ENCODE assay signal across 8 cellular contexts in genomic region chr20:43914697-43915208, GRCh38. TPM values are rescaled to one million over a fixed set of nuclear protein-coding genes. Genes with fewer than 3 reads are reported as not detected.
DNase-seq lines count a peak whose midpoint lies in the region; ATAC-seq and TF ChIP-seq lines count a peak whose summit lies in the region.

Gene TOX2, plus strand, starts transcription at chr20:43914852. Its CDS starts 40 bp downstream, at chr20:43914892.

- H3K4me3 Mint-ChIP-seq in WTC11, result peak within 1 kb of the TSS; percentile 77
- H3K4me3 Mint-ChIP-seq in memory B cell, result peak within 1 kb of the TSS; percentile 88

- intact Hi-C loops in dorsolateral prefrontal cortex (cut with DNase I) (loop anchor here in 1 of 2 donors (10.0 kb wide), 1 partner anchor 160 kb away; no protein-coding TSS in a partner anchor), transverse colon (cut with DNase I; ENCODE audit: low total_unique reads) (no loop called here)

- POLR2A ChIA-PET in WTC11 (lab: Charles Lee), result no interaction called here

- peaks cover 0 to 10% of the 10 kb centered on the region in 2 donors for H3K9me3 ChIP-seq in transverse colon

- TF ChIP-seq CTCF in WTC11 (IDR thresholded peaks at IDR 0.05), result no peak
- no peak for TF ChIP-seq CTCF in dorsolateral prefrontal cortex (IDR thresholded peaks at IDR 0.05 in 54 of 56, conservative IDR thresholded peaks at IDR 0.05 in 2 of 56; ENCODE audit: low read depth in 1 of 56, partially characterized antibody in 56 of 56)
- no peak for TF ChIP-seq CTCF in transverse colon (IDR thresholded peaks at IDR 0.05)

- ATAC-seq in GM19328 (IDR thresholded peaks at IDR 0.05; ENCODE audit: unreplicated experiment) (peak; percentile 66), WTC11 (peak; percentile 61), memory B cell (ENCODE audit: low read depth) (peak; percentile 69), HG03571 (IDR thresholded peaks at IDR 0.05; ENCODE audit: unreplicated experiment) (no peak)

- H3K4me3 ChIP-seq in dorsolateral prefrontal cortex (peak within 1 kb of the TSS; percentile 23 to 70 (median 52)), transverse colon (peak within 1 kb of the TSS; percentile 3 to 51 (median 41))

- peaks cover 0 to 16% (median 13%) of the 10 kb centered on the region in 4 donors for H3K4me1 ChIP-seq in transverse colon

- no peaks in the 10 kb centered on the region for H3K36me3 Mint-ChIP-seq in WTC11
- no peaks in the 10 kb centered on the region for H3K36me3 Mint-ChIP-seq in memory B cell

- TF ChIP-seq POLR2A in transverse colon (IDR thresholded peaks at IDR 0.05), result no peak

- in situ Hi-C loops in transverse colon (cut with MboI; ENCODE audit: low pct_ligation_motif_present in 1 of 4, low pct_unique_long_range_greater_than_20kb in 1 of 4, low sequenced_read_pairs in 3 of 4), result no loop called here

- DNase-seq in AG08395 (ENCODE audit: low spot score) (peak; percentile 82), LHCN-M2 (ENCODE audit: low read depth) (peak; percentile 22), WTC11 (ENCODE audit: low spot score) (peak; percentile 62), dorsolateral prefrontal cortex (no peak), memory B cell (ENCODE audit: low spot score in 2 of 2) (no peak), transverse colon (peak; percentile 62)

- no peaks in the 10 kb centered on the region for H3K36me3 ChIP-seq in transverse colon

- H3K4me1 Mint-ChIP-seq in WTC11, result peaks cover 13% of the 10 kb centered on the region
- peaks cover 18% of the 10 kb centered on the region for H3K4me1 Mint-ChIP-seq in memory B cell

- H3K9me3 Mint-ChIP-seq in WTC11 (peaks cover 16% of the 10 kb centered on the region), memory B cell (peaks cover 5% of the 10 kb centered on the region)

- H3K27ac ChIP-seq in dorsolateral prefrontal cortex (peak within 1 kb of the TSS in 1 of 59 donors; percentile 43), transverse colon (peak within 1 kb of the TSS in 2 of 4 donors; percentile 11 to 30)

- no peak for TF ChIP-seq EP300 in transverse colon (IDR thresholded peaks at IDR 0.05; ENCODE audit: low read depth)

- 1% methylated on average over 19 of the region's 79 CpGs; no CpG with 5 or more reads in 1 of the 2 donors for WGBS in transverse colon (ENCODE audit: low coverage in 1 of 2), 2 donors

- peaks cover 67% of the 10 kb centered on the region for H3K27me3 Mint-ChIP-seq in WTC11 (ENCODE audit: low read depth)
- peaks cover 12% of the 10 kb centered on the region for H3K27me3 Mint-ChIP-seq in memory B cell

- H3K27me3 ChIP-seq in dorsolateral prefrontal cortex, result peaks cover 0 to 37% (median 21%) of the 10 kb centered on the region in 45 donors
- H3K27me3 ChIP-seq in transverse colon, result peaks cover 44% of the 10 kb centered on the region

- H3K27ac Mint-ChIP-seq in WTC11 (no peak within 1 kb of the TSS), memory B cell (peak within 1 kb of the TSS; percentile 3)

- CTCF ChIA-PET in WTC11 (lab: Charles Lee), result no interaction called here

TF ChIP-seq in WTC11, 78 proteins besides CTCF, POLR2A, EP300 and RAD21:
- no peak for TF ChIP-seq MXD4 (CRISPR knock-in tag; IDR thresholded peaks at IDR 0.05; ENCODE audit: borderline replicate concordance)
- TF ChIP-seq SMAD3 (CRISPR knock-in tag; IDR thresholded peaks at IDR 0.05; ENCODE audit: borderline replicate concordance), result no peak
- TF ChIP-seq ZNF281 (CRISPR knock-in tag; IDR thresholded peaks at IDR 0.05), result no peak
- TF ChIP-seq RELA (CRISPR knock-in tag; IDR thresholded peaks at IDR 0.05; ENCODE audit: borderline replicate concordance), result no peak
- no peak for TF ChIP-seq ZNF396 (CRISPR knock-in tag; IDR thresholded peaks at IDR 0.05; ENCODE audit: borderline replicate concordance)
- TF ChIP-seq JUN (CRISPR knock-in tag; IDR thresholded peaks at IDR 0.05), result no peak
- TF ChIP-seq, protein P1, sequence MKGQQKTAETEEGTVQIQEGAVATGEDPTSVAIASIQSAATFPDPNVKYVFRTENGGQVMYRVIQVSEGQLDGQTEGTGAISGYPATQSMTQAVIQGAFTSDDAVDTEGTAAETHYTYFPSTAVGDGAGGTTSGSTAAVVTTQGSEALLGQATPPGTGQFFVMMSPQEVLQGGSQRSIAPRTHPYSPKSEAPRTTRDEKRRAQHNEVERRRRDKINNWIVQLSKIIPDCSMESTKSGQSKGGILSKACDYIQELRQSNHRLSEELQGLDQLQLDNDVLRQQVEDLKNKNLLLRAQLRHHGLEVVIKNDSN (CRISPR knock-in tag; IDR thresholded peaks at IDR 0.05), result no peak
TF ChIP-seq in WTC11: peak in this region for 0.

RNA-seq across cellular contexts. Expression of gene TOX2, which starts in this region (rescaled TPM):
- 1.6 and 2.2 TPM in 2 replicates for total RNA-seq in LHCN-M2 (2014; rRNA removed)
- polyA plus RNA-seq in LHCN-M2 (2012), result 3.8 TPM
- 1.9 to 3.4 TPM (median 2.4 TPM) in 3 replicates for total RNA-seq in WTC11 (2021)
- total RNA-seq in dorsolateral prefrontal cortex, result 10 to 100 TPM in 117 of 120 experiments, 1 to 10 TPM in 3; 5.5 to 33.1 (median 20.3) TPM
- 10 to 100 TPM in 2 of 4 donors, 1 to 10 TPM in 2; 1.5 to 15.7 (median 6.8) TPM for total RNA-seq in transverse colon

Comparison
In these comparisons a context has a peak if more than half of its experiments do, and no peak if none do; other contexts are left out.
1. DNase-seq: peak in AG08395 (single experiment), LHCN-M2 (single experiment), WTC11 (single experiment) and transverse colon (single experiment); none in dorsolateral prefrontal cortex (0 of 10) and memory B cell (0 of 2).